ENCODE assay signal across 15 cellular contexts in the genomic region with DNA sequence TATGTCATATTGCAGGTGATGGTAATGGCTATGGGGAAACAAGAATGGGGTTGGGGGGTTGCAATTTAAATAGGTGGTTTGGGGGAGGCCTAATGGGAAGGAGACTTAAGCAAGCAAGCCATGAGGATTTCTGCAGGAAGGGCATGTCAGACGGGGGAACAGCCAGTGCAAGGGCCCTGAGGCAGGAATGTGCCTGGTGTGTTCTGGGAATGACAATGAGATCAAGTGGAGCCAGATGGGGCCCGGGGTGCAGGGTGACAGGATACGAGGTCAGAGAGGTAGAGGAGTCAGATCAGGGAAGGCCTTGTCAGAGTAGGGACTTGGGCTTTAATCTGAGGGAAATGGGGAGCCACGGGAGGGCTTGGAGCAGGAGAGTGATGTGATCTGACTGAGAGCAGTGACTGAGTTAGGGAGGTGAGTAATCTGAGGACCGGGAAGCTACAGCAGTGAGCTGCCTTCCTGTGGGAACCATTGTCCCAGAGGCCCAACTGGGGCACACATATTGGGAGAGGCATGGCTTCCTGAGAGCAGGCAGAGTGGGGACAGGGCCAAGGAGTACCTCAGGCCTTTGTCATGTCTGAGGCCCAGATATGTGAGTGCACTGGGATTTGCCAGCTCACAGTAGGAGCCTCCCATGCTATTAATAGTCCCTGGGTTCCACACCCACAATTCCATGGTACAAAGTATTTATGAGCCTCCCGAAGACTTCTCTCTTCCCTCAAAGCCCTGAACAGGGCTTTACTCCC.
A peak's percentile ranks its signal among the peaks of the same experiment; 100 is the strongest.
DNase-seq lines count a peak whose midpoint lies in the region; ATAC-seq and TF ChIP-seq lines count a peak whose summit lies in the region.
"Had no signal": no experiment of that assay in that cellular context is flagged by ENCODE, and none has a peak within 500 bp of the region (broad histone marks: within the 10 kb centered on the region; RNA-seq: fewer than 3 reads in every experiment).

No MANE protein-coding gene starts in this region.

- no peak for ATAC-seq in HG02870 (IDR thresholded peaks at IDR 0.05; ENCODE audit: unreplicated experiment)
- ATAC-seq: activated T-cell treated with anti-CD3 and anti-CD28 coated beads, Interleukin-2, amount 50 U/mL, for 4 hours had no signal

- H3K27ac Mint-ChIP-seq in osteocyte (ENCODE audit: unreplicated experiment): peak overlapping the region; percentile 34
- H3K27ac Mint-ChIP-seq: activated CD4-positive, alpha-beta T cell treated with anti-CD3 and anti-CD28 coated beads, Interleukin-2, amount 10 ng/mL, durations not matched to agents 24 days and 14 days had no signal

- no peak for TF ChIP-seq CTCF in osteocyte (IDR thresholded peaks at IDR 0.05)

- peaks cover 25% of the 10 kb centered on the region for H3K4me1 Mint-ChIP-seq in osteocyte (ENCODE audit: unreplicated experiment)

- H3K27me3 Mint-ChIP-seq in osteocyte (ENCODE audit: unreplicated experiment): no peaks in the 10 kb centered on the region
- H3K27me3 Mint-ChIP-seq: activated CD4-positive, alpha-beta T cell treated with anti-CD3 and anti-CD28 coated beads, Interleukin-2, amount 10 ng/mL, durations not matched to agents 24 days and 14 days had no signal

- no peak overlapping the region for H3K4me3 Mint-ChIP-seq in osteocyte (ENCODE audit: unreplicated experiment)
- H3K4me3 Mint-ChIP-seq: activated CD4-positive, alpha-beta T cell treated with anti-CD3 and anti-CD28 coated beads, Interleukin-2, amount 10 ng/mL, durations not matched to agents 24 days and 14 days; activated T-cell treated with anti-CD3 and anti-CD28 coated beads, Interleukin-2, amount 50 U/mL, for 4 hours had no signal

- no peaks in the 10 kb centered on the region for H3K36me3 Mint-ChIP-seq in osteocyte (ENCODE audit: unreplicated experiment)

- H3K9me3 Mint-ChIP-seq in osteocyte (ENCODE audit: unreplicated experiment): no peaks in the 10 kb centered on the region
- H3K9me3 Mint-ChIP-seq: activated CD4-positive, alpha-beta T cell treated with anti-CD3 and anti-CD28 coated beads, Interleukin-2, amount 10 ng/mL, durations not matched to agents 24 days and 14 days; activated T-cell treated with anti-CD3 and anti-CD28 coated beads, Interleukin-2, amount 50 U/mL, for 4 hours had no signal

- DNase-seq in Daoy (ENCODE audit: low read depth): peak; percentile 16
- peak; percentile 60 for DNase-seq in RPMI7951 (ENCODE audit: low read depth)
- DNase-seq in fibroblast of peridontal ligament (ENCODE audit: extremely low read depth): peak; percentile 24
- DNase-seq in osteocyte (ENCODE audit: extremely low spot score, unreplicated experiment): no peak
- DNase-seq in medulla oblongata (ENCODE audit: extremely low spot score): no peak
- DNase-seq in NCI-H526 (lab: John Stamatoyannopoulos, UW): no peak
- DNase-seq in OCI-M2 (lab: John Stamatoyannopoulos, UW; ENCODE audit: unreplicated experiment): no peak
- DNase-seq: activated CD4-positive, alpha-beta T cell treated with anti-CD3 and anti-CD28 coated beads, Interleukin-2, amount 10 ng/mL, durations not matched to agents 24 days and 14 days; activated T-cell treated with anti-CD3 and anti-CD28 coated beads, Interleukin-2, amount 50 U/mL, for 4 hours; adrenal gland; colonic mucosa; hypothalamus; NCI-H187; SJCRH30 had no signal

Comparison
In these comparisons a context has a peak if more than half of its experiments do, and no peak if none do; other contexts are left out.
1. DNase-seq: peak in Daoy (single experiment), RPMI7951 (single experiment) and fibroblast of peridontal ligament (single experiment); none in osteocyte (single experiment), medulla oblongata (single experiment), NCI-H526 (0 of 2) and OCI-M2 (single experiment).